ENCODE assay signal across 19 cellular contexts in genomic region chr2:241279828-241280227, GRCh38. TPM values are rescaled to one million over a fixed set of nuclear protein-coding genes. Genes with fewer than 3 reads are reported as not detected.
A peak's percentile ranks its signal among the peaks of the same experiment; 100 is the strongest.
DNase-seq lines count a peak whose midpoint lies in the region; ATAC-seq and TF ChIP-seq lines count a peak whose summit lies in the region.
"Had no signal": no experiment of that assay in that cellular context is flagged by ENCODE, and none has a peak within 500 bp of the region (broad histone marks: within the 10 kb centered on the region; RNA-seq: fewer than 3 reads in every experiment).

No MANE protein-coding gene starts in this region.

- H3K4me1 ChIP-seq in left lung (peaks cover 10 to 11% of the 10 kb centered on the region in 2 donors), body of pancreas (peaks cover 28% of the 10 kb centered on the region)
- H3K4me1 ChIP-seq: thyroid gland had no signal

- H3K27me3 ChIP-seq in left lung: no peaks in the 10 kb centered on the region
- H3K27me3 ChIP-seq in body of pancreas: no peaks in the 10 kb centered on the region
- H3K27me3 ChIP-seq: dorsolateral prefrontal cortex, gastroesophageal sphincter, thyroid gland had no signal

- no peak for TF ChIP-seq POLR2A in body of pancreas (IDR thresholded peaks at IDR 0.05)

- WGBS in body of pancreas, 2 donors: 76% methylated on average over 3 of the region's 3 CpGs

- H3K36me3 ChIP-seq in SK-N-MC (ENCODE audit: insufficient read depth, low read length) (0 out of 2 replicates have a peak, but pooled peaks cover 4% of the 10 kb centered on the region), left lung (no peaks in the 10 kb centered on the region), body of pancreas (replicated peaks in 1 of 2; ENCODE audit: insufficient read depth in 1 of 2, low read depth in 2 of 2) (no peaks in the 10 kb centered on the region)
- H3K36me3 ChIP-seq: gastroesophageal sphincter, thyroid gland had no signal

- intact Hi-C loops in left lung (cut with DNase I): no loop called here
- intact Hi-C loops in body of pancreas (cut with DNase I): no loop called here

- TF ChIP-seq CTCF in 22Rv1 (IDR thresholded peaks at IDR 0.05) (no peak), left lung (IDR thresholded peaks at IDR 0.05) (no peak), body of pancreas (IDR thresholded peaks at IDR 0.05) (no peak)

- ATAC-seq in left lung (peak; percentile 43), GM21528 (IDR thresholded peaks at IDR 0.05; ENCODE audit: low FRiP score, unreplicated experiment) (no peak), body of pancreas (no peak)
- ATAC-seq: gastroesophageal sphincter, sciatic nerve had no signal

- H3K4me3 ChIP-seq in SK-N-MC (peak overlapping the region; percentile 34; the same call in 1 of the 2 replicates), left lung (no peak overlapping the region), body of pancreas (no peak overlapping the region)
- H3K4me3 ChIP-seq: dorsolateral prefrontal cortex, gastroesophageal sphincter, thyroid gland had no signal

- H3K9me3 ChIP-seq in SK-N-MC (ENCODE audit: low read depth, low read length): no peaks in the 10 kb centered on the region
- no peaks in the 10 kb centered on the region for H3K9me3 ChIP-seq in left lung
- H3K9me3 ChIP-seq in body of pancreas: no peaks in the 10 kb centered on the region
- H3K9me3 ChIP-seq: gastroesophageal sphincter, thyroid gland had no signal

- no peak overlapping the region for H3K9ac ChIP-seq in SK-N-MC (ENCODE audit: insufficient read length)

- DNase-seq in CD1c-positive myeloid dendritic cell (ENCODE audit: extremely low spot score) (peak; percentile 9), SK-N-MC (ENCODE audit: low read depth, low spot score) (no peak), left lung (no peak), caudate nucleus (lab: John Stamatoyannopoulos, UW) (no peak), body of pancreas (no peak), RPMI8226 (no peak)
- DNase-seq: activated CD4-positive, alpha-beta T cell treated with anti-CD3 and anti-CD28 coated beads for 48 hours; activated effector memory CD4-positive, alpha-beta T cell treated with anti-CD3 and anti-CD28 coated beads, Interleukin-2, amount 50 U/mL, for 16 hours; dorsolateral prefrontal cortex; NCI-H1436; NCI-H226; occipital lobe; stimulated activated naive CD4-positive, alpha-beta T cell treated with Interleukin-2 at 50 U/mL for 16 hours; SW 1271; thyroid gland had no signal

- H3K27ac ChIP-seq in 22Rv1 (peak overlapping the region; percentile 37), SK-N-MC (peak overlapping the region; percentile 87), left lung (no peak overlapping the region), caudate nucleus (ENCODE audit: low read depth, low read length) (no peak overlapping the region), body of pancreas (no peak overlapping the region)
- H3K27ac ChIP-seq: gastroesophageal sphincter, thyroid gland had no signal

RNA-seq across cellular contexts. Expression of gene HDLBP, which starts 35.6 kb away (rescaled TPM):
- total RNA-seq in left lung (100 to 1,000 TPM; 559 to 567 TPM), body of pancreas (100 to 1,000 TPM; 501 to 612 TPM)

RNA-seq across cellular contexts. Expression of gene SEPTIN2, which starts 35.9 kb away (rescaled TPM):
- total RNA-seq in left lung (100 to 1,000 TPM; 320 to 344 TPM), body of pancreas (100 to 1,000 TPM; 226 to 271 TPM)

Comparison
In these comparisons a context has a peak if more than half of its experiments do, and no peak if none do; other contexts are left out.
1. H3K27ac ChIP-seq: peak in 22Rv1 (single experiment) and SK-N-MC (single experiment); none in left lung (0 of 2), caudate nucleus (single experiment) and body of pancreas (0 of 4).